In genomic region chr6:120711255-120711654, GRCh38 we compare ENCODE assay signal across 35 cellular contexts.
"Had no signal": no experiment of that assay in that cellular context is flagged by ENCODE, and none has a peak within 500 bp of the region (broad histone marks: within the 10 kb centered on the region; RNA-seq: fewer than 3 reads in every experiment).

No MANE protein-coding gene starts in this region.

- H3K36me3 ChIP-seq: MG63 had no signal

- H3K9me3 ChIP-seq: MG63 had no signal

- H3K27me3 ChIP-seq: MG63 had no signal

- DNase-seq: Karpas-422, Kasumi-1, MG63, MM.1S, MV-4-11, NCI-H1048, NCI-H1092, NCI-H1092 treated with DMSO at 0.1 percent for 48 hours, NCI-H1105, NCI-H1105 treated with DMSO at 0.1 percent for 48 hours, NCI-H1417, NCI-H1417 treated with DMSO at 0.1 percent for 48 hours, NCI-H1436, NCI-H1436 treated with DMSO at 0.1 percent for 48 hours, NCI-H146, NCI-H1694, NCI-H1694 treated with DMSO at 0.1 percent for 48 hours, NCI-H187, NCI-H187 treated with DMSO at 0.1 percent for 48 hours, NCI-H1930, NCI-H2029, NCI-H2029 treated with DMSO at 0.1 percent for 48 hours, NCI-H2081, NCI-H2081 treated with DMSO at 0.1 percent for 48 hours, NCI-H2107, NCI-H2171, NCI-H2171 treated with DMSO at 0.1 percent for 48 hours, NCI-H2227 treated with DMSO at 0.1 percent for 48 hours, NCI-H226, NCI-H345, NCI-H446, NCI-H446 treated with DMSO at 0.1 percent for 48 hours, NCI-H510A, NCI-H510A treated with DMSO at 0.1 percent for 48 hours had no signal

- H3K4me3 ChIP-seq: MG63 had no signal

- H3K27ac ChIP-seq: KMS-11 had no signal
